3 cellular contexts compared by ENCODE assay signal in genomic region chr3:164048451-164048850, GRCh38.
TF ChIP-seq lines count a peak whose summit lies in the region.

No MANE protein-coding gene starts in this region.

TF ChIP-seq in HCT116, 20 proteins besides CTCF, POLR2A, EP300 and RAD21 (continues in another document):
- TF ChIP-seq POLR2AphosphoS5 (IDR thresholded peaks at IDR 0.05; ENCODE audit: low read depth, low read length) (no peak), YY1 (IDR thresholded peaks at IDR 0.05; ENCODE audit: extremely low read depth, insufficient replicate concordance, low read depth, low read length) (no peak), EZH2phosphoT487 (IDR thresholded peaks at IDR 0.05; ENCODE audit: borderline replicate concordance) (no peak), CBX3 (IDR thresholded peaks at IDR 0.05; ENCODE audit: low read depth) (no peak), REST (IDR thresholded peaks at IDR 0.05; ENCODE audit: low read depth) (no peak), ZFX (IDR thresholded peaks at IDR 0.05) (no peak), JUND (IDR thresholded peaks at IDR 0.05) (no peak), ZNF274 (IDR thresholded peaks at IDR 0.05; ENCODE audit: low read depth, low read length) (no peak), SP1 (IDR thresholded peaks at IDR 0.05; ENCODE audit: low read depth) (no peak), FOSL1 (IDR thresholded peaks at IDR 0.05; ENCODE audit: low read depth) (no peak), ELF1 (IDR thresholded peaks at IDR 0.05; ENCODE audit: borderline replicate concordance, low read depth) (no peak), CEBPB (IDR thresholded peaks at IDR 0.05; ENCODE audit: low read depth) (no peak), SRF (IDR thresholded peaks at IDR 0.05; ENCODE audit: low read depth) (no peak), EZH2 (IDR thresholded peaks at IDR 0.05) (no peak), ATF3 (IDR thresholded peaks at IDR 0.05) (no peak), TCF7L2 (IDR thresholded peaks at IDR 0.05; ENCODE audit: borderline replicate concordance, extremely low read depth, insufficient read depth, insufficient read length) (no peak)
- TF ChIP-seq, protein P1, sequence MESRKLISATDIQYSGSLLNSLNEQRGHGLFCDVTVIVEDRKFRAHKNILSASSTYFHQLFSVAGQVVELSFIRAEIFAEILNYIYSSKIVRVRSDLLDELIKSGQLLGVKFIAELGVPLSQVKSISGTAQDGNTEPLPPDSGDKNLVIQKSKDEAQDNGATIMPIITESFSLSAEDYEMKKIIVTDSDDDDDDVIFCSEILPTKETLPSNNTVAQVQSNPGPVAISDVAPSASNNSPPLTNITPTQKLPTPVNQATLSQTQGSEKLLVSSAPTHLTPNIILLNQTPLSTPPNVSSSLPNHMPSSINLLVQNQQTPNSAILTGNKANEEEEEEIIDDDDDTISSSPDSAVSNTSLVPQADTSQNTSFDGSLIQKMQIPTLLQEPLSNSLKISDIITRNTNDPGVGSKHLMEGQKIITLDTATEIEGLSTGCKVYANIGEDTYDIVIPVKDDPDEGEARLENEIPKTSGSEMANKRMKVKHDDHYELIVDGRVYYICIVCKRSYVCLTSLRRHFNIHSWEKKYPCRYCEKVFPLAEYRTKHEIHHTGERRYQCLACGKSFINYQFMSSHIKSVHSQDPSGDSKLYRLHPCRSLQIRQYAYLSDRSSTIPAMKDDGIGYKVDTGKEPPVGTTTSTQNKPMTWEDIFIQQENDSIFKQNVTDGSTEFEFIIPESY (IDR thresholded peaks at IDR 0.05; ENCODE audit: extremely low read depth, insufficient replicate concordance, low read length): no peak

TF ChIP-seq in IMR-90, 13 proteins besides CTCF, POLR2A, EP300 and RAD21:
- no peak for TF ChIP-seq MAFK (IDR thresholded peaks at IDR 0.05; ENCODE audit: low read depth, low read length)
- TF ChIP-seq, protein P2, sequence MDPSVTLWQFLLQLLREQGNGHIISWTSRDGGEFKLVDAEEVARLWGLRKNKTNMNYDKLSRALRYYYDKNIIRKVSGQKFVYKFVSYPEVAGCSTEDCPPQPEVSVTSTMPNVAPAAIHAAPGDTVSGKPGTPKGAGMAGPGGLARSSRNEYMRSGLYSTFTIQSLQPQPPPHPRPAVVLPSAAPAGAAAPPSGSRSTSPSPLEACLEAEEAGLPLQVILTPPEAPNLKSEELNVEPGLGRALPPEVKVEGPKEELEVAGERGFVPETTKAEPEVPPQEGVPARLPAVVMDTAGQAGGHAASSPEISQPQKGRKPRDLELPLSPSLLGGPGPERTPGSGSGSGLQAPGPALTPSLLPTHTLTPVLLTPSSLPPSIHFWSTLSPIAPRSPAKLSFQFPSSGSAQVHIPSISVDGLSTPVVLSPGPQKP (IDR thresholded peaks at IDR 0.05; ENCODE audit: borderline replicate concordance, low read depth, low read length): no peak
- no peak for TF ChIP-seq SMC3 (IDR thresholded peaks at IDR 0.05; ENCODE audit: low read depth, low read length)
- TF ChIP-seq MXI1 (IDR thresholded peaks at IDR 0.05; ENCODE audit: borderline replicate concordance, low read depth, low read length): no peak
- TF ChIP-seq CEBPB (IDR thresholded peaks at IDR 0.05; ENCODE audit: low read depth, low read length): peak; percentile 58
- TF ChIP-seq CHD1 (IDR thresholded peaks at IDR 0.05; ENCODE audit: low read depth, low read length): no peak
- no peak for TF ChIP-seq USF2 (IDR thresholded peaks at IDR 0.05; ENCODE audit: low read depth, low read length)
- TF ChIP-seq FOS (IDR thresholded peaks at IDR 0.05; ENCODE audit: low read depth, low read length): no peak
TF ChIP-seq in IMR-90: peak in this region for 1.

TF ChIP-seq in H1, 55 proteins besides CTCF, POLR2A, EP300 and RAD21:
- TF ChIP-seq CEBPB (IDR thresholded peaks at IDR 0.05; ENCODE audit: low read depth, low read length) (peak; percentile 54; the same call in 1 of the 2 replicates), USF2 (IDR thresholded peaks at IDR 0.05; ENCODE audit: low read length) (no peak)
